In genomic region chr9:88494983-88495721, GRCh38 we compare ENCODE assay signal across 30 cellular contexts. TPM values are rescaled to one million over a fixed set of nuclear protein-coding genes. Genes with fewer than 3 reads are reported as not detected.
"Had no signal": no experiment of that assay in that cellular context is flagged by ENCODE, and none has a peak within 500 bp of the region (broad histone marks: within the 10 kb centered on the region; RNA-seq: fewer than 3 reads in every experiment).

No MANE protein-coding gene starts in this region.

- H3K36me3 Mint-ChIP-seq: activated CD4-positive, alpha-beta memory T cell treated with anti-CD3 and anti-CD28 coated beads for 36 hours; activated CD8-positive, alpha-beta memory T cell treated with anti-CD3 and anti-CD28 coated beads, Interleukin-2, amount 10 ng/mL, durations not matched to agents 7 days and 5 days; activated naive CD4-positive, alpha-beta T cell treated with anti-CD3 and anti-CD28 coated beads, Interleukin-2, amount 10 ng/mL, durations not matched to agents 7 days and 5 days had no signal

- H3K27me3 ChIP-seq: brain microvascular endothelial cell, cardiac muscle cell, SJCRH30 had no signal

- DNase-seq: activated B cell treated with CpG ODN at 0.5 μM for 24 hours; activated CD4-positive, alpha-beta memory T cell treated with anti-CD3 and anti-CD28 coated beads for 36 hours; activated CD4-positive, alpha-beta T cell treated with anti-CD3 and anti-CD28 coated beads for 4 hours; activated CD4-positive, alpha-beta T cell treated with anti-CD3 and anti-CD28 coated beads, Interleukin-2, amount 50 U/mL, for 1 hour; activated CD4-positive, CD25-positive, alpha-beta regulatory T cell treated with anti-CD3 and anti-CD28 coated beads, Interleukin-2, amount 50 U/mL, for 72 hours; activated CD8-positive, alpha-beta memory T cell treated with anti-CD3 and anti-CD28 coated beads, Interleukin-2, amount 10 ng/mL, durations not matched to agents 7 days and 5 days; activated CD8-positive, alpha-beta memory T cell treated with anti-CD3 and anti-CD28 coated beads, Interleukin-2, amount 50 U/mL, for 48 hours; activated effector memory CD4-positive, alpha-beta T cell treated with Interleukin-2 at 50 U/mL for 16 hours; activated naive CD4-positive, alpha-beta T cell treated with anti-CD3 and anti-CD28 coated beads, Interleukin-2, amount 10 ng/mL, durations not matched to agents 7 days and 5 days; activated naive CD8-positive, alpha-beta T cell treated with anti-CD3 and anti-CD28 coated beads, Interleukin-2, amount 50 U/mL, for 24 hours; activated T-cell treated with anti-CD3 and anti-CD28 coated beads, Interleukin-2, amount 50 U/mL, for 48 hours; aorta; brain microvascular endothelial cell; Karpas-422; KBM-7; NCI-H1105; NCI-H1436; NCI-H1694; NCI-H1930; NCI-H2081 treated with DMSO at 0.1 percent for 48 hours; NCI-H345; NCI-H524 treated with DMSO at 0.1 percent for 48 hours; SHP77; SJCRH30 had no signal

- H3K36me3 ChIP-seq: brain microvascular endothelial cell, cardiac muscle cell, SJCRH30 had no signal

- H3K27me3 Mint-ChIP-seq: activated B cell treated with CpG ODN at 0.5 μM for 24 hours; activated CD4-positive, alpha-beta memory T cell treated with anti-CD3 and anti-CD28 coated beads for 36 hours; activated CD8-positive, alpha-beta memory T cell treated with anti-CD3 and anti-CD28 coated beads, Interleukin-2, amount 10 ng/mL, durations not matched to agents 7 days and 5 days; activated naive CD8-positive, alpha-beta T cell; activated naive CD8-positive, alpha-beta T cell treated with anti-CD3 and anti-CD28 coated beads, Interleukin-2, amount 50 U/mL, for 24 hours had no signal

- H3K27ac ChIP-seq: brain microvascular endothelial cell, cardiac muscle cell, SJCRH30, SK-N-MC had no signal

- H3K27ac Mint-ChIP-seq: activated B cell treated with CpG ODN at 0.5 μM for 24 hours; activated CD4-positive, alpha-beta memory T cell treated with anti-CD3 and anti-CD28 coated beads for 36 hours; activated CD8-positive, alpha-beta memory T cell treated with anti-CD3 and anti-CD28 coated beads, Interleukin-2, amount 10 ng/mL, durations not matched to agents 7 days and 5 days; activated naive CD4-positive, alpha-beta T cell treated with anti-CD3 and anti-CD28 coated beads, Interleukin-2, amount 10 ng/mL, durations not matched to agents 7 days and 5 days; activated naive CD8-positive, alpha-beta T cell; activated naive CD8-positive, alpha-beta T cell treated with anti-CD3 and anti-CD28 coated beads, Interleukin-2, amount 50 U/mL, for 24 hours; T-helper 2 cell treated with Interferon-gamma antibody and Interleukin-4, amounts not matched to agents 5 μg/mL and 100 μg/mL, for 36 hours had no signal

- H3K4me1 ChIP-seq: SJCRH30 had no signal

- H3K9me3 Mint-ChIP-seq: activated B cell treated with CpG ODN at 0.5 μM for 24 hours; activated CD4-positive, alpha-beta memory T cell treated with anti-CD3 and anti-CD28 coated beads for 36 hours; activated naive CD4-positive, alpha-beta T cell treated with anti-CD3 and anti-CD28 coated beads, Interleukin-2, amount 10 ng/mL, durations not matched to agents 7 days and 5 days; activated naive CD8-positive, alpha-beta T cell treated with anti-CD3 and anti-CD28 coated beads, Interleukin-2, amount 50 U/mL, for 24 hours; T-helper 2 cell treated with Interferon-gamma antibody and Interleukin-4, amounts not matched to agents 5 μg/mL and 100 μg/mL, for 36 hours had no signal

- H3K4me3 Mint-ChIP-seq: activated B cell treated with CpG ODN at 0.5 μM for 24 hours; activated CD4-positive, alpha-beta memory T cell treated with anti-CD3 and anti-CD28 coated beads for 36 hours; activated CD8-positive, alpha-beta memory T cell treated with anti-CD3 and anti-CD28 coated beads, Interleukin-2, amount 10 ng/mL, durations not matched to agents 7 days and 5 days; activated naive CD4-positive, alpha-beta T cell treated with anti-CD3 and anti-CD28 coated beads, Interleukin-2, amount 10 ng/mL, durations not matched to agents 7 days and 5 days; activated naive CD8-positive, alpha-beta T cell; activated naive CD8-positive, alpha-beta T cell treated with anti-CD3 and anti-CD28 coated beads, Interleukin-2, amount 50 U/mL, for 24 hours; T-helper 2 cell treated with Interferon-gamma antibody and Interleukin-4, amounts not matched to agents 5 μg/mL and 100 μg/mL, for 36 hours had no signal

- H3K4me1 Mint-ChIP-seq: activated B cell treated with CpG ODN at 0.5 μM for 24 hours; activated CD8-positive, alpha-beta memory T cell treated with anti-CD3 and anti-CD28 coated beads, Interleukin-2, amount 10 ng/mL, durations not matched to agents 7 days and 5 days; activated naive CD4-positive, alpha-beta T cell treated with anti-CD3 and anti-CD28 coated beads, Interleukin-2, amount 10 ng/mL, durations not matched to agents 7 days and 5 days; activated naive CD8-positive, alpha-beta T cell treated with anti-CD3 and anti-CD28 coated beads, Interleukin-2, amount 50 U/mL, for 24 hours had no signal

- H3K9me3 ChIP-seq: SJCRH30 had no signal

- H3K4me3 ChIP-seq: cardiac muscle cell, SJCRH30, SK-N-MC had no signal

- ATAC-seq: activated CD8-positive, alpha-beta memory T cell treated with anti-CD3 and anti-CD28 coated beads, Interleukin-2, amount 10 ng/mL, durations not matched to agents 7 days and 5 days; activated naive CD8-positive, alpha-beta T cell treated with anti-CD3 and anti-CD28 coated beads, Interleukin-2, amount 50 U/mL, for 24 hours; Panc1 had no signal

RNA-seq across cellular contexts. Expression of gene NXNL2, which starts 39.8 kb away (rescaled TPM):
- total RNA-seq: activated B cell treated with CpG ODN at 0.5 μM for 24 hours; activated CD4-positive, alpha-beta memory T cell treated with anti-CD3 and anti-CD28 coated beads for 36 hours; activated CD8-positive, alpha-beta memory T cell treated with anti-CD3 and anti-CD28 coated beads, Interleukin-2, amount 10 ng/mL, durations not matched to agents 7 days and 5 days; cardiac muscle cell; SJCRH30; T-helper 1 cell treated with Interleukin-12 subunit alpha and Interleukin-12 subunit beta and Interleukin-4 antibody, amounts not matched to agents 30 ng/mL and 1 ng/mL, for 36 hours had no signal
